ENCODE assay signal across 23 cellular contexts in genomic region chr11:86157797-86158378, GRCh38.
"Had no signal": no experiment of that assay in that cellular context is flagged by ENCODE, and none has a peak within 500 bp of the region (broad histone marks: within the 10 kb centered on the region; RNA-seq: fewer than 3 reads in every experiment).

No MANE protein-coding gene starts in this region.

- H3K27ac ChIP-seq: ascending aorta, esophagus squamous epithelium, thyroid gland had no signal

- H3K36me3 Mint-ChIP-seq: memory B cell; naive B cell; stimulated activated naive B cell treated with anti-CD40 and anti-IgM and Interleukin-4, amounts not matched to agents 10 μg/mL and 1 μg/mL and 100 μg/mL, for 72 hours; T-cell had no signal

- H3K36me3 ChIP-seq: ascending aorta, esophagus squamous epithelium, heart right ventricle, spleen, thyroid gland had no signal

- DNase-seq: activated CD8-positive, alpha-beta memory T cell treated with anti-CD3 and anti-CD28 coated beads for 24 hours; activated CD8-positive, alpha-beta memory T cell treated with anti-CD3 and anti-CD28 coated beads, Interleukin-2, amount 50 U/mL, for 48 hours; activated effector memory CD4-positive, alpha-beta T cell treated with Interleukin-2 at 50 U/mL for 16 hours; activated naive CD4-positive, alpha-beta T cell treated with anti-CD3 and anti-CD28 coated beads, Interleukin-2, amount 10 ng/mL, durations not matched to agents 7 days and 5 days; activated naive CD8-positive, alpha-beta T cell treated with anti-CD3 and anti-CD28 coated beads, Interleukin-2, amount 50 U/mL, for 24 hours; activated T-cell treated with anti-CD3 and anti-CD28 coated beads, Interleukin-2, amount 50 U/mL, for 48 hours; effector memory CD8-positive, alpha-beta T cell; esophagus squamous epithelium; heart right ventricle; kidney glomerular epithelial cell; left ventricle myocardium superior; mucosa of descending colon; naive B cell; spleen; stimulated activated CD4-positive, alpha-beta T cell treated with anti-CD3 and anti-CD28 coated beads, Interleukin-4, amount 100 ng/mL, for 4 hours; stimulated activated naive B cell treated with anti-CD40 and anti-IgM and Interleukin-4, amounts not matched to agents 10 μg/mL and 1 μg/mL and 100 μg/mL, for 72 hours; T-cell; T-helper 9 cell; thyroid gland had no signal

- H3K27ac Mint-ChIP-seq: activated naive CD8-positive, alpha-beta T cell treated with anti-CD3 and anti-CD28 coated beads, Interleukin-2, amount 50 U/mL, for 24 hours; memory B cell; stimulated activated naive B cell treated with anti-CD40 and anti-IgM and Interleukin-4, amounts not matched to agents 10 μg/mL and 1 μg/mL and 100 μg/mL, for 72 hours; T-cell had no signal

- H3K4me3 Mint-ChIP-seq: activated naive CD4-positive, alpha-beta T cell treated with anti-CD3 and anti-CD28 coated beads, Interleukin-2, amount 10 ng/mL, durations not matched to agents 7 days and 5 days; activated naive CD8-positive, alpha-beta T cell treated with anti-CD3 and anti-CD28 coated beads, Interleukin-2, amount 50 U/mL, for 24 hours; effector memory CD8-positive, alpha-beta T cell; memory B cell; naive B cell; stimulated activated naive B cell treated with anti-CD40 and anti-IgM and Interleukin-4, amounts not matched to agents 10 μg/mL and 1 μg/mL and 100 μg/mL, for 72 hours; T-cell had no signal

- FAIRE-seq: bronchial epithelial cell had no signal

- H3K4me3 ChIP-seq: ascending aorta, esophagus squamous epithelium, heart right ventricle, mucosa of descending colon, spleen, thyroid gland had no signal

- H3K27me3 ChIP-seq: ascending aorta, esophagus squamous epithelium, heart right ventricle, spleen, thyroid gland had no signal

- H3K9me3 Mint-ChIP-seq: activated naive CD8-positive, alpha-beta T cell treated with anti-CD3 and anti-CD28 coated beads, Interleukin-2, amount 50 U/mL, for 24 hours; effector memory CD8-positive, alpha-beta T cell; T-cell had no signal

- ATAC-seq: activated CD4-positive, CD25-positive, alpha-beta regulatory T cell treated with anti-CD3 and anti-CD28 coated beads, Interleukin-2, amount 50 U/mL, for 24 hours; activated naive CD8-positive, alpha-beta T cell treated with anti-CD3 and anti-CD28 coated beads, Interleukin-2, amount 50 U/mL, for 24 hours; effector memory CD8-positive, alpha-beta T cell; heart right ventricle; left ventricle myocardium superior; mucosa of descending colon; stimulated activated naive B cell treated with anti-CD40 and anti-IgM and Interleukin-4, amounts not matched to agents 10 μg/mL and 1 μg/mL and 100 μg/mL, for 72 hours; T-cell had no signal

- H3K9me3 ChIP-seq: ascending aorta, esophagus squamous epithelium, heart right ventricle, mucosa of descending colon, spleen, thyroid gland had no signal

- H3K27me3 Mint-ChIP-seq: activated naive CD4-positive, alpha-beta T cell treated with anti-CD3 and anti-CD28 coated beads, Interleukin-2, amount 10 ng/mL, durations not matched to agents 7 days and 5 days; activated naive CD8-positive, alpha-beta T cell treated with anti-CD3 and anti-CD28 coated beads, Interleukin-2, amount 50 U/mL, for 24 hours; effector memory CD8-positive, alpha-beta T cell; memory B cell; naive B cell; stimulated activated naive B cell treated with anti-CD40 and anti-IgM and Interleukin-4, amounts not matched to agents 10 μg/mL and 1 μg/mL and 100 μg/mL, for 72 hours; T-cell had no signal
